Comparison of ENCODE assay signal across 1 cellular context in the genomic region with DNA sequence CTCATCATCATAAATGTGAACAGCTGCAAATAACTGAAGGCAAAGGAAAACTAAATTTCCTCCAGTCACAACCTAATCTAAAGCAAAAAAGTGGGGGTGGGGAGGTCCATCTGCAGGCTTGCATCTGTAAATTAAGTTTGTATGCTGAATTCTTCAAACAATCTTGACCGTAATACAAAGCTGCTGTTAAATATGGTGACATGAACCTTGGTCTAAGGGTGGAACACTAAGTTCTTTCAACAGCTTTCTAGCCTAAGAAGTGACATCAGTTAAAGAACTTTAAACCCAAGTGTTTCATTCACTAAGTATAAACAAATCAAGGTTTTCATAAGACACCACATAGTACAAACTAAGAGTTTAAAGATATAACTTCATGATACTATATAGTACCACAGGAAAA.
TF ChIP-seq lines count a peak whose summit lies in the region.

No MANE protein-coding gene starts in this region.

TF ChIP-seq in HepG2, 621 proteins besides CTCF, POLR2A, EP300 and RAD21 (continued from another document):
- TF ChIP-seq SOX5 (CRISPR knock-in tag; IDR thresholded peaks at IDR 0.05; ENCODE audit: borderline replicate concordance) (no peak), STAG1 (CRISPR knock-in tag; IDR thresholded peaks at IDR 0.05) (no peak), NFKB2 (CRISPR knock-in tag; IDR thresholded peaks at IDR 0.05; ENCODE audit: borderline replicate concordance) (no peak), SIN3B (IDR thresholded peaks at IDR 0.05; ENCODE audit: low read length) (no peak)
- TF ChIP-seq, protein P1, sequence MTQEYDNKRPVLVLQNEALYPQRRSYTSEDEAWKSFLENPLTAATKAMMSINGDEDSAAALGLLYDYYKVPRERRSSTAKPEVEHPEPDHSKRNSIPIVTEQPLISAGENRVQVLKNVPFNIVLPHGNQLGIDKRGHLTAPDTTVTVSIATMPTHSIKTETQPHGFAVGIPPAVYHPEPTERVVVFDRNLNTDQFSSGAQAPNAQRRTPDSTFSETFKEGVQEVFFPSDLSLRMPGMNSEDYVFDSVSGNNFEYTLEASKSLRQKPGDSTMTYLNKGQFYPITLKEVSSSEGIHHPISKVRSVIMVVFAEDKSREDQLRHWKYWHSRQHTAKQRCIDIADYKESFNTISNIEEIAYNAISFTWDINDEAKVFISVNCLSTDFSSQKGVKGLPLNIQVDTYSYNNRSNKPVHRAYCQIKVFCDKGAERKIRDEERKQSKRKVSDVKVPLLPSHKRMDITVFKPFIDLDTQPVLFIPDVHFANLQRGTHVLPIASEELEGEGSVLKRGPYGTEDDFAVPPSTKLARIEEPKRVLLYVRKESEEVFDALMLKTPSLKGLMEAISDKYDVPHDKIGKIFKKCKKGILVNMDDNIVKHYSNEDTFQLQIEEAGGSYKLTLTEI (CRISPR knock-in tag; conservative IDR thresholded peaks at IDR 0.05): no peak
